1 cellular context compared by ENCODE assay signal in the genomic region with DNA sequence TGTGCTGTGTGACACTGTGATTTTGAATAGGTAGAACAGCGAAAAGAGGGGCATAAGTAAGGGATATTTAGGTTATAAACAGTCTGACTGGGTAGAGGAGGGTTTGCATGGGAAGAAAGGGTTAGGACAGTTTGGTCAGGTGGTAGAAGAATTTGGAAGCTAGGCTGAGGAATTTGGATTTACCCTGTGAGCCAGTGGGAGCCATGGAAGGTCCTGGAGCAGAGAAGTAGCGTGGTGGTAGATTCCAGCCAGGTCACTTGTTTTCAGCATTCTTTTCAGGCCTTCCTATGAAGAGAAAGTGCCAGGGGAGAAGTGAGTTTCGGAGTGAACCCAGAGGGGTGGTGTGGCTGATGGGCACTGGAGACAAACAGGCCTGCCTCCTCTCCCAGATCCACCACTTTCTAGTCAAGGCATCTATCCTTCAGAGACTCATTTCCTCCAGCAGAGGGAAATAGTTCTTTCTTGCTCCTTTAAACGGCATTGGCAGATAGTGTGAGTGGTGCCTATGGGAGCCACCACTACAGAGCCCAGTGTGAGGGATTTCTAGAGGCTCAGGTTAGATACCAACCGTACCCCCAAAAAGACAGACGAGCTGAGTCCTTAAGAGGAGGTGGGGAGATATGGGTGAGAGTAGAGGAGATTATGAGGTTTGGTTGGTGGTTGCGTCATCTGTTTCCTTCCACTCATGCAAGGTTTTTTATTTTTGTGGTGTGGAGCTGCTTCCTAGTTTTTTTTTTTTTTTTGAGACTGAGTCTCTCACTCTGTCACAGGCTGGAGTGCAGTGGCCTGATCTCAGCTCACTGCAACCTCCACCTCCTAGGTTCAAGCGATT.
TF ChIP-seq lines count a peak whose summit lies in the region.

No MANE protein-coding gene starts in this region.

TF ChIP-seq in GM23338, 12 proteins besides CTCF, POLR2A, EP300 and RAD21 (continued from another document):
- TF ChIP-seq, protein P1, sequence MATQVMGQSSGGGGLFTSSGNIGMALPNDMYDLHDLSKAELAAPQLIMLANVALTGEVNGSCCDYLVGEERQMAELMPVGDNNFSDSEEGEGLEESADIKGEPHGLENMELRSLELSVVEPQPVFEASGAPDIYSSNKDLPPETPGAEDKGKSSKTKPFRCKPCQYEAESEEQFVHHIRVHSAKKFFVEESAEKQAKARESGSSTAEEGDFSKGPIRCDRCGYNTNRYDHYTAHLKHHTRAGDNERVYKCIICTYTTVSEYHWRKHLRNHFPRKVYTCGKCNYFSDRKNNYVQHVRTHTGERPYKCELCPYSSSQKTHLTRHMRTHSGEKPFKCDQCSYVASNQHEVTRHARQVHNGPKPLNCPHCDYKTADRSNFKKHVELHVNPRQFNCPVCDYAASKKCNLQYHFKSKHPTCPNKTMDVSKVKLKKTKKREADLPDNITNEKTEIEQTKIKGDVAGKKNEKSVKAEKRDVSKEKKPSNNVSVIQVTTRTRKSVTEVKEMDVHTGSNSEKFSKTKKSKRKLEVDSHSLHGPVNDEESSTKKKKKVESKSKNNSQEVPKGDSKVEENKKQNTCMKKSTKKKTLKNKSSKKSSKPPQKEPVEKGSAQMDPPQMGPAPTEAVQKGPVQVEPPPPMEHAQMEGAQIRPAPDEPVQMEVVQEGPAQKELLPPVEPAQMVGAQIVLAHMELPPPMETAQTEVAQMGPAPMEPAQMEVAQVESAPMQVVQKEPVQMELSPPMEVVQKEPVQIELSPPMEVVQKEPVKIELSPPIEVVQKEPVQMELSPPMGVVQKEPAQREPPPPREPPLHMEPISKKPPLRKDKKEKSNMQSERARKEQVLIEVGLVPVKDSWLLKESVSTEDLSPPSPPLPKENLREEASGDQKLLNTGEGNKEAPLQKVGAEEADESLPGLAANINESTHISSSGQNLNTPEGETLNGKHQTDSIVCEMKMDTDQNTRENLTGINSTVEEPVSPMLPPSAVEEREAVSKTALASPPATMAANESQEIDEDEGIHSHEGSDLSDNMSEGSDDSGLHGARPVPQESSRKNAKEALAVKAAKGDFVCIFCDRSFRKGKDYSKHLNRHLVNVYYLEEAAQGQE (IDR thresholded peaks at IDR 0.05; ENCODE audit: unreplicated experiment): no peak
- TF ChIP-seq NANOG (IDR thresholded peaks at IDR 0.05; ENCODE audit: borderline replicate concordance): no peak
